1 cellular context compared by ENCODE assay signal in the genomic region with DNA sequence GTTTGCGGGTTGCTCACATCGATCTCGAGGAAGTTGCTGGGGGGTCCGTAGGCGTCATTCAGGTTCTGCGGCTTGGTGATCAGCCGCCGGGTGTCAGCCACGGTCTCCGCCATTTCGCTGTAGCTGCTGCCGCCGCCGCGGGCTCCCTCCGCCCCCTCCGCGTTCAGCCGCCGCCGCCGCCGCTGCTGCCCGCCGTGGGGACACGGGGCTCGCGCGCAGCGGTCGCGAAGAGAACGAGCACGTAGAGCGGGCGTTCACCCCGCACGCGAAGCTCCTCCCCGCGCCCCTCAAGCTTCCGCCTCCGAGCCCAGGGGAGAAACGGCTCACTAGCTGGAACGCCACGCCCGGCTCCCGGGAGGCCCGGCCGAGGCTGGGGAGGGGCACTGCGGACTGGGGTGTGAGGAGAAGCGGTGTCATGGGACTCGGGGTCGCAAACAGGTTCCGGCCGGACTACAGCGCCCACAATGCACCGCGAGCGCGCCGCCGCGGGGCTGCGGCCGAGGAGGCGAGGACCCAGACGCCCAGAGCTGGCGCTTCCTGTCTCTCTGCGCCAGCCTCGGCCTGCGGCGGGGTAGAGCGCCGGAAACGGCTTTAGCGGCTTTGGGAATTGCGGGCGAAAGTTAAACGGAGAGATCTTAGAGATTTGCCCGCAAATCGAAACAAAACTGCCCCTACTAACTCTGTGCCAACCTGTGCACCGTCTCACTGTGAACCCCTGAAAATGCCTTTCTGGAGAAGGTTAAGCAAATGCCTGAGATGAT.
TF ChIP-seq lines count a peak whose summit lies in the region.

A gene (minus strand): TSS at position 232 of the 761 bp plus-strand sequence. CDS start 119 bp downstream, at position 113.

TF ChIP-seq in HEK293, 187 proteins besides CTCF, POLR2A, EP300 and RAD21 (continued from another document and continues in another):
- TF ChIP-seq ZNF670 (tag by site-specific recombination; IDR thresholded peaks at IDR 0.05; ENCODE audit: low read depth): no peak
- no peak for TF ChIP-seq ZNF292 (tag by site-specific recombination; IDR thresholded peaks at IDR 0.05; ENCODE audit: borderline replicate concordance, low read depth)
- TF ChIP-seq, protein P1, sequence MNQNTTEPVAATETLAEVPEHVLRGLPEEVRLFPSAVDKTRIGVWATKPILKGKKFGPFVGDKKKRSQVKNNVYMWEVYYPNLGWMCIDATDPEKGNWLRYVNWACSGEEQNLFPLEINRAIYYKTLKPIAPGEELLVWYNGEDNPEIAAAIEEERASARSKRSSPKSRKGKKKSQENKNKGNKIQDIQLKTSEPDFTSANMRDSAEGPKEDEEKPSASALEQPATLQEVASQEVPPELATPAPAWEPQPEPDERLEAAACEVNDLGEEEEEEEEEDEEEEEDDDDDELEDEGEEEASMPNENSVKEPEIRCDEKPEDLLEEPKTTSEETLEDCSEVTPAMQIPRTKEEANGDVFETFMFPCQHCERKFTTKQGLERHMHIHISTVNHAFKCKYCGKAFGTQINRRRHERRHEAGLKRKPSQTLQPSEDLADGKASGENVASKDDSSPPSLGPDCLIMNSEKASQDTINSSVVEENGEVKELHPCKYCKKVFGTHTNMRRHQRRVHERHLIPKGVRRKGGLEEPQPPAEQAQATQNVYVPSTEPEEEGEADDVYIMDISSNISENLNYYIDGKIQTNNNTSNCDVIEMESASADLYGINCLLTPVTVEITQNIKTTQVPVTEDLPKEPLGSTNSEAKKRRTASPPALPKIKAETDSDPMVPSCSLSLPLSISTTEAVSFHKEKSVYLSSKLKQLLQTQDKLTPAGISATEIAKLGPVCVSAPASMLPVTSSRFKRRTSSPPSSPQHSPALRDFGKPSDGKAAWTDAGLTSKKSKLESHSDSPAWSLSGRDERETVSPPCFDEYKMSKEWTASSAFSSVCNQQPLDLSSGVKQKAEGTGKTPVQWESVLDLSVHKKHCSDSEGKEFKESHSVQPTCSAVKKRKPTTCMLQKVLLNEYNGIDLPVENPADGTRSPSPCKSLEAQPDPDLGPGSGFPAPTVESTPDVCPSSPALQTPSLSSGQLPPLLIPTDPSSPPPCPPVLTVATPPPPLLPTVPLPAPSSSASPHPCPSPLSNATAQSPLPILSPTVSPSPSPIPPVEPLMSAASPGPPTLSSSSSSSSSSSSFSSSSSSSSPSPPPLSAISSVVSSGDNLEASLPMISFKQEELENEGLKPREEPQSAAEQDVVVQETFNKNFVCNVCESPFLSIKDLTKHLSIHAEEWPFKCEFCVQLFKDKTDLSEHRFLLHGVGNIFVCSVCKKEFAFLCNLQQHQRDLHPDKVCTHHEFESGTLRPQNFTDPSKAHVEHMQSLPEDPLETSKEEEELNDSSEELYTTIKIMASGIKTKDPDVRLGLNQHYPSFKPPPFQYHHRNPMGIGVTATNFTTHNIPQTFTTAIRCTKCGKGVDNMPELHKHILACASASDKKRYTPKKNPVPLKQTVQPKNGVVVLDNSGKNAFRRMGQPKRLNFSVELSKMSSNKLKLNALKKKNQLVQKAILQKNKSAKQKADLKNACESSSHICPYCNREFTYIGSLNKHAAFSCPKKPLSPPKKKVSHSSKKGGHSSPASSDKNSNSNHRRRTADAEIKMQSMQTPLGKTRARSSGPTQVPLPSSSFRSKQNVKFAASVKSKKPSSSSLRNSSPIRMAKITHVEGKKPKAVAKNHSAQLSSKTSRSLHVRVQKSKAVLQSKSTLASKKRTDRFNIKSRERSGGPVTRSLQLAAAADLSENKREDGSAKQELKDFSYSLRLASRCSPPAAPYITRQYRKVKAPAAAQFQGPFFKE (tag by site-specific recombination; IDR thresholded peaks at IDR 0.05; ENCODE audit: borderline replicate concordance): no peak
- no peak for TF ChIP-seq ZNF747 (tag by site-specific recombination; IDR thresholded peaks at IDR 0.05)
- TF ChIP-seq ZNF654 (tag by site-specific recombination; IDR thresholded peaks at IDR 0.05; ENCODE audit: low read depth): no peak
- no peak for TF ChIP-seq ZNF776 (tag by site-specific recombination; IDR thresholded peaks at IDR 0.05; ENCODE audit: borderline replicate concordance)
- no peak for TF ChIP-seq ZNF157 (tag by site-specific recombination; IDR thresholded peaks at IDR 0.05)
- no peak for TF ChIP-seq ZNF391 (tag by site-specific recombination; IDR thresholded peaks at IDR 0.05; ENCODE audit: borderline replicate concordance, low read depth)
- no peak for TF ChIP-seq ZFP37 (tag by site-specific recombination; IDR thresholded peaks at IDR 0.05)
- TF ChIP-seq ZXDB (tag by site-specific recombination; IDR thresholded peaks at IDR 0.05): peak; percentile 74
- TF ChIP-seq, protein P2, sequence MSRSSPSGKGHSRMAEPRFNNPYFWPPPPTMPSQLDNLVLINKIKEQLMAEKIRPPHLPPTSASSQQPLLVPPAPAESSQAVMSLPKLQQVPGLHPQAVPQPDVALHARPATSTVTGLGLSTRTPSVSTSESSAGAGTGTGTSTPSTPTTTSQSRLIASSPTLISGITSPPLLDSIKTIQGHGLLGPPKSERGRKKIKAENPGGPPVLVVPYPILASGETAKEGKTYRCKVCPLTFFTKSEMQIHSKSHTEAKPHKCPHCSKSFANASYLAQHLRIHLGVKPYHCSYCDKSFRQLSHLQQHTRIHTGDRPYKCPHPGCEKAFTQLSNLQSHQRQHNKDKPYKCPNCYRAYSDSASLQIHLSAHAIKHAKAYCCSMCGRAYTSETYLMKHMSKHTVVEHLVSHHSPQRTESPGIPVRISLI (tag by site-specific recombination; IDR thresholded peaks at IDR 0.05): no peak
- TF ChIP-seq ZNF16 (tag by site-specific recombination; IDR thresholded peaks at IDR 0.05; ENCODE audit: low read depth): no peak
- TF ChIP-seq ZNF138 (tag by site-specific recombination; IDR thresholded peaks at IDR 0.05; ENCODE audit: borderline replicate concordance): no peak
- peak; percentile 18; the same call in 1 of the 2 replicates for TF ChIP-seq ZNF843 (tag by site-specific recombination; IDR thresholded peaks at IDR 0.05)
- TF ChIP-seq TRIM28 (IDR thresholded peaks at IDR 0.05; ENCODE audit: borderline replicate concordance, low read length): peak; percentile 75; the same call in 1 of the 2 replicates
- TF ChIP-seq ZBTB8A (tag by site-specific recombination; IDR thresholded peaks at IDR 0.05): peak; percentile 96
- TF ChIP-seq, protein P3, sequence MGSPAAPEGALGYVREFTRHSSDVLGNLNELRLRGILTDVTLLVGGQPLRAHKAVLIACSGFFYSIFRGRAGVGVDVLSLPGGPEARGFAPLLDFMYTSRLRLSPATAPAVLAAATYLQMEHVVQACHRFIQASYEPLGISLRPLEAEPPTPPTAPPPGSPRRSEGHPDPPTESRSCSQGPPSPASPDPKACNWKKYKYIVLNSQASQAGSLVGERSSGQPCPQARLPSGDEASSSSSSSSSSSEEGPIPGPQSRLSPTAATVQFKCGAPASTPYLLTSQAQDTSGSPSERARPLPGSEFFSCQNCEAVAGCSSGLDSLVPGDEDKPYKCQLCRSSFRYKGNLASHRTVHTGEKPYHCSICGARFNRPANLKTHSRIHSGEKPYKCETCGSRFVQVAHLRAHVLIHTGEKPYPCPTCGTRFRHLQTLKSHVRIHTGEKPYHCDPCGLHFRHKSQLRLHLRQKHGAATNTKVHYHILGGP (tag by site-specific recombination; IDR thresholded peaks at IDR 0.05): no peak
- TF ChIP-seq ZNF184 (tag by site-specific recombination; IDR thresholded peaks at IDR 0.05): no peak
- no peak for TF ChIP-seq ZNF777 (tag by site-specific recombination; IDR thresholded peaks at IDR 0.05; ENCODE audit: borderline replicate concordance)
- peak; percentile 88 for TF ChIP-seq ZNF561 (tag by site-specific recombination; IDR thresholded peaks at IDR 0.05; ENCODE audit: borderline replicate concordance)
- no peak for TF ChIP-seq SALL2 (tag by site-specific recombination; IDR thresholded peaks at IDR 0.05; ENCODE audit: borderline replicate concordance)
- TF ChIP-seq RBAK (tag by site-specific recombination; IDR thresholded peaks at IDR 0.05): no peak
- TF ChIP-seq, protein P4, sequence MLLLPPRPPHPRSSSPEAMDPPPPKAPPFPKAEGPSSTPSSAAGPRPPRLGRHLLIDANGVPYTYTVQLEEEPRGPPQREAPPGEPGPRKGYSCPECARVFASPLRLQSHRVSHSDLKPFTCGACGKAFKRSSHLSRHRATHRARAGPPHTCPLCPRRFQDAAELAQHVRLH (tag by site-specific recombination; IDR thresholded peaks at IDR 0.05): peak; percentile 32; the same call in 1 of the 2 replicates
- peak; percentile 58; the same call in 1 of the 2 replicates for TF ChIP-seq ZNF610 (tag by site-specific recombination; IDR thresholded peaks at IDR 0.05; ENCODE audit: borderline replicate concordance)
- TF ChIP-seq ZNF596 (tag by site-specific recombination; IDR thresholded peaks at IDR 0.05): peak; percentile 64
- TF ChIP-seq SCRT2 (tag by site-specific recombination; IDR thresholded peaks at IDR 0.05): peak; percentile 93
- TF ChIP-seq ZNF585B (tag by site-specific recombination; IDR thresholded peaks at IDR 0.05): no peak
- no peak for TF ChIP-seq FEZF1 (tag by site-specific recombination; IDR thresholded peaks at IDR 0.05)
- no peak for TF ChIP-seq ZNF274 (IDR thresholded peaks at IDR 0.05; ENCODE audit: low read length)
- no peak for TF ChIP-seq ZNF274 (tag by site-specific recombination; IDR thresholded peaks at IDR 0.05; ENCODE audit: borderline replicate concordance)
- TF ChIP-seq ZNF837 (tag by site-specific recombination; IDR thresholded peaks at IDR 0.05): no peak
- no peak for TF ChIP-seq TCF7L2 (IDR thresholded peaks at IDR 0.05; ENCODE audit: borderline replicate concordance, low read depth, low read length)
- no peak for TF ChIP-seq ZNF266 (tag by site-specific recombination; IDR thresholded peaks at IDR 0.05; ENCODE audit: low read depth)
- TF ChIP-seq GFI1B (tag by site-specific recombination; IDR thresholded peaks at IDR 0.05): no peak
- TF ChIP-seq ZNF658 (tag by site-specific recombination; IDR thresholded peaks at IDR 0.05): no peak
- no peak for TF ChIP-seq ZNF473 (tag by site-specific recombination; IDR thresholded peaks at IDR 0.05)
- TF ChIP-seq GLIS2 (tag by site-specific recombination; IDR thresholded peaks at IDR 0.05): peak; percentile 63
- no peak for TF ChIP-seq ZNF558 (tag by site-specific recombination; IDR thresholded peaks at IDR 0.05)
- no peak for TF ChIP-seq ZNF24 (tag by site-specific recombination; IDR thresholded peaks at IDR 0.05)
- TF ChIP-seq ZNF202 (tag by site-specific recombination; IDR thresholded peaks at IDR 0.05; ENCODE audit: borderline replicate concordance): no peak
- TF ChIP-seq SP7 (tag by site-specific recombination; IDR thresholded peaks at IDR 0.05): peak; percentile 58
- no peak for TF ChIP-seq ZNF514 (tag by site-specific recombination; IDR thresholded peaks at IDR 0.05)
- TF ChIP-seq SP2 (tag by site-specific recombination; IDR thresholded peaks at IDR 0.05): peak; percentile 89
- TF ChIP-seq MZF1 (tag by site-specific recombination; IDR thresholded peaks at IDR 0.05; ENCODE audit: borderline replicate concordance): no peak
- 0 out of 2 replicates have a peak, but pooled peaks have one; percentile 49 for TF ChIP-seq ZNF2 (tag by site-specific recombination; IDR thresholded peaks at IDR 0.05)
- TF ChIP-seq ZNF560 (tag by site-specific recombination; IDR thresholded peaks at IDR 0.05; ENCODE audit: borderline replicate concordance): no peak
- TF ChIP-seq ZNF366 (tag by site-specific recombination; conservative IDR thresholded peaks at IDR 0.05): no peak
- TF ChIP-seq ZNF501 (tag by site-specific recombination; IDR thresholded peaks at IDR 0.05): peak; percentile 67; the same call in 1 of the 2 replicates
- no peak for TF ChIP-seq ZNF555 (tag by site-specific recombination; conservative IDR thresholded peaks at IDR 0.05)
- no peak for TF ChIP-seq ZNF112 (tag by site-specific recombination; IDR thresholded peaks at IDR 0.05)
- TF ChIP-seq ZSCAN23 (tag by site-specific recombination; IDR thresholded peaks at IDR 0.05): no peak
- no peak for TF ChIP-seq EGR2 (tag by site-specific recombination; IDR thresholded peaks at IDR 0.05; ENCODE audit: low read depth)
- no peak for TF ChIP-seq ZNF19 (tag by site-specific recombination; IDR thresholded peaks at IDR 0.05; ENCODE audit: low read depth)
- TF ChIP-seq, protein P5, sequence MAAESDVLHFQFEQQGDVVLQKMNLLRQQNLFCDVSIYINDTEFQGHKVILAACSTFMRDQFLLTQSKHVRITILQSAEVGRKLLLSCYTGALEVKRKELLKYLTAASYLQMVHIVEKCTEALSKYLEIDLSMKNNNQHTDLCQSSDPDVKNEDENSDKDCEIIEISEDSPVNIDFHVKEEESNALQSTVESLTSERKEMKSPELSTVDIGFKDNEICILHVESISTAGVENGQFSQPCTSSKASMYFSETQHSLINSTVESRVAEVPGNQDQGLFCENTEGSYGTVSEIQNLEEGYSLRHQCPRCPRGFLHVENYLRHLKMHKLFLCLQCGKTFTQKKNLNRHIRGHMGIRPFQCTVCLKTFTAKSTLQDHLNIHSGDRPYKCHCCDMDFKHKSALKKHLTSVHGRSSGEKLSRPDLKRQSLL (tag by site-specific recombination; IDR thresholded peaks at IDR 0.05): no peak
- no peak for TF ChIP-seq ZNF626 (tag by site-specific recombination; IDR thresholded peaks at IDR 0.05)
- peak; percentile 96 for TF ChIP-seq ZBTB20 (tag by site-specific recombination; IDR thresholded peaks at IDR 0.05)
- peak; percentile 71 for TF ChIP-seq YY1 (tag by site-specific recombination; IDR thresholded peaks at IDR 0.05)
- no peak for TF ChIP-seq ZNF701 (tag by site-specific recombination; IDR thresholded peaks at IDR 0.05)
- no peak for TF ChIP-seq ZNF174 (tag by site-specific recombination; IDR thresholded peaks at IDR 0.05)
- TF ChIP-seq ZNF792 (tag by site-specific recombination; IDR thresholded peaks at IDR 0.05): no peak; the same call in 1 of the 2 replicates
- TF ChIP-seq ZBTB48 (tag by site-specific recombination; IDR thresholded peaks at IDR 0.05): no peak
- TF ChIP-seq, protein P6, sequence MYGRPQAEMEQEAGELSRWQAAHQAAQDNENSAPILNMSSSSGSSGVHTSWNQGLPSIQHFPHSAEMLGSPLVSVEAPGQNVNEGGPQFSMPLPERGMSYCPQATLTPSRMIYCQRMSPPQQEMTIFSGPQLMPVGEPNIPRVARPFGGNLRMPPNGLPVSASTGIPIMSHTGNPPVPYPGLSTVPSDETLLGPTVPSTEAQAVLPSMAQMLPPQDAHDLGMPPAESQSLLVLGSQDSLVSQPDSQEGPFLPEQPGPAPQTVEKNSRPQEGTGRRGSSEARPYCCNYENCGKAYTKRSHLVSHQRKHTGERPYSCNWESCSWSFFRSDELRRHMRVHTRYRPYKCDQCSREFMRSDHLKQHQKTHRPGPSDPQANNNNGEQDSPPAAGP (tag by site-specific recombination; IDR thresholded peaks at IDR 0.05): no peak
- peak; percentile 50; the same call in 1 of the 2 replicates for TF ChIP-seq SCRT1 (tag by site-specific recombination; IDR thresholded peaks at IDR 0.05; ENCODE audit: borderline replicate concordance)
- peak; percentile 14; the same call in 1 of the 2 replicates for TF ChIP-seq KLF16 (tag by site-specific recombination; IDR thresholded peaks at IDR 0.05)
